ENCODE assay signal across 18 cellular contexts in genomic region chr1:216032284-216032683, GRCh38.
DNase-seq lines count a peak whose midpoint lies in the region; ATAC-seq, FAIRE-seq and TF ChIP-seq lines count a peak whose summit lies in the region.
"Had no signal": no experiment of that assay in that cellular context is flagged by ENCODE, and none has a peak within 500 bp of the region (broad histone marks: within the 10 kb centered on the region; RNA-seq: fewer than 3 reads in every experiment).

No MANE protein-coding gene starts in this region.

- no peaks in the 10 kb centered on the region for H3K79me2 ChIP-seq in astrocyte (ENCODE audit: insufficient read depth, low read length)

- no peaks in the 10 kb centered on the region for H4K20me1 ChIP-seq in astrocyte (ENCODE audit: insufficient read depth, low read length)

- no peak overlapping the region for H3K4ac ChIP-seq in neuronal stem cell (ENCODE audit: low read length)

- H3K4me2 ChIP-seq in astrocyte (ENCODE audit: low read length) (no peak overlapping the region), neuronal stem cell (ENCODE audit: insufficient read depth, low read length, poor library complexity, severe bottlenecking) (no peak overlapping the region)

- H3K4me3 ChIP-seq in astrocyte (ENCODE audit: insufficient read depth, low read depth, low read length), result no peak overlapping the region
- no peak overlapping the region for H3K4me3 ChIP-seq in ovary
- H3K4me3 ChIP-seq in neuronal stem cell (ENCODE audit: low read length in 2 of 2), result no peak overlapping the region
- H3K4me3 ChIP-seq: Peyer's patch had no signal

- no peaks in the 10 kb centered on the region for H3K27me3 Mint-ChIP-seq in astrocyte (ENCODE audit: low read depth, unreplicated experiment)
- no peaks in the 10 kb centered on the region for H3K27me3 Mint-ChIP-seq in immature natural killer cell (ENCODE audit: low read depth in 3 of 3)

- H4K91ac ChIP-seq in neuronal stem cell (ENCODE audit: low read depth, low read length, poor library complexity), result no peak overlapping the region

- no peak for TF ChIP-seq EP300 in ovary (IDR thresholded peaks at IDR 0.05)

- no peak for TF ChIP-seq POLR2A in ovary (IDR thresholded peaks at IDR 0.05)

- H4K8ac ChIP-seq in neuronal stem cell (ENCODE audit: low read depth, low read length), result no peak overlapping the region

- no peaks in the 10 kb centered on the region for H3K79me1 ChIP-seq in neuronal stem cell (ENCODE audit: low read depth, low read length)

- H3K4me3 Mint-ChIP-seq in astrocyte (ENCODE audit: unreplicated experiment), result no peak overlapping the region
- no peak overlapping the region for H3K4me3 Mint-ChIP-seq in immature natural killer cell
- H3K4me3 Mint-ChIP-seq: CD8-positive, alpha-beta T cell; T-helper 1 cell treated with Interleukin-12 subunit alpha and Interleukin-12 subunit beta and Interleukin-4 antibody, amounts not matched to agents 30 μg/mL and 1 μg/mL, for 36 hours had no signal

- peak overlapping the region; percentile 81 for H3K27ac Mint-ChIP-seq in astrocyte (ENCODE audit: unreplicated experiment)
- no peak overlapping the region for H3K27ac Mint-ChIP-seq in immature natural killer cell
- H3K27ac Mint-ChIP-seq: CD8-positive, alpha-beta T cell; T-helper 1 cell treated with Interleukin-12 subunit alpha and Interleukin-12 subunit beta and Interleukin-4 antibody, amounts not matched to agents 30 μg/mL and 1 μg/mL, for 36 hours had no signal

- H3K4me1 ChIP-seq in astrocyte (ENCODE audit: insufficient read depth, low read length), result no peaks in the 10 kb centered on the region
- H3K4me1 ChIP-seq in ovary (ENCODE audit: insufficient read depth), result no peaks in the 10 kb centered on the region
- H3K4me1 ChIP-seq in neuronal stem cell (ENCODE audit: control insufficient read depth in 2 of 2, insufficient read depth in 1 of 2, low read depth in 1 of 2, low read length in 2 of 2), result no peaks in the 10 kb centered on the region
- H3K4me1 ChIP-seq: Peyer's patch had no signal

- no peak overlapping the region for H3K18ac ChIP-seq in neuronal stem cell (ENCODE audit: low read length)

- H3K36me3 ChIP-seq in astrocyte (ENCODE audit: insufficient read depth, low read length) (no peaks in the 10 kb centered on the region), ovary (no peaks in the 10 kb centered on the region), neuronal stem cell (replicated peaks in 1 of 2; ENCODE audit: control insufficient read depth in 2 of 2, insufficient read depth in 2 of 2, low read length in 2 of 2) (no peaks in the 10 kb centered on the region)
- H3K36me3 ChIP-seq: Peyer's patch had no signal

- 53 to 73% (median 70%) methylated on average over 1 of the region's 1 CpG for WGBS in ovary, 3 donors
- no CpG with 5 or more reads among the region's 1 CpG for WGBS in neuronal stem cell (ENCODE audit: extremely low coverage in 2 of 2, insufficient read length in 2 of 2, insufficient replicate concordance in 1 of 2), 2 donors

- no peak overlapping the region for H2BK12ac ChIP-seq in neuronal stem cell (ENCODE audit: low read length)

- no peak overlapping the region for H2AK5ac ChIP-seq in neuronal stem cell (ENCODE audit: low read depth, low read length)

- H3K36me3 Mint-ChIP-seq in astrocyte (ENCODE audit: low read depth, unreplicated experiment), result no peaks in the 10 kb centered on the region
- H3K36me3 Mint-ChIP-seq in immature natural killer cell, result peaks cover 0 to 3% (median 0%) of the 10 kb centered on the region in 3 donors
- H3K36me3 Mint-ChIP-seq: CD8-positive, alpha-beta T cell had no signal

- no peaks in the 10 kb centered on the region for H3K9me3 ChIP-seq in astrocyte (ENCODE audit: insufficient read depth, low read depth, low read length)
- no peaks in the 10 kb centered on the region for H3K9me3 ChIP-seq in ovary
- no peaks in the 10 kb centered on the region for H3K9me3 ChIP-seq in neuronal stem cell (replicated peaks in 1 of 2; ENCODE audit: control insufficient read depth in 2 of 2, insufficient read depth in 1 of 2, low read depth in 1 of 2, low read length in 2 of 2)
- H3K9me3 ChIP-seq: Peyer's patch had no signal

- H3K27ac ChIP-seq in astrocyte (ENCODE audit: low read depth, low read length) (no peak overlapping the region), ovary (no peak overlapping the region), neuronal stem cell (replicated peaks; ENCODE audit: low read length) (no peak overlapping the region)
- H3K27ac ChIP-seq: Peyer's patch had no signal

- no peak for TF ChIP-seq CTCF in astrocyte (IDR thresholded peaks at IDR 0.05; ENCODE audit: insufficient read depth, low read depth, low read length)
- no peak for TF ChIP-seq CTCF in ovary (IDR thresholded peaks at IDR 0.05)

- H3K9ac ChIP-seq in astrocyte (ENCODE audit: low read length), result no peak overlapping the region
- no peak overlapping the region for H3K9ac ChIP-seq in neuronal stem cell (ENCODE audit: low read depth, low read length, poor library complexity)

- H2AFZ ChIP-seq in astrocyte (ENCODE audit: low read depth, low read length) (no peak overlapping the region), neuronal stem cell (ENCODE audit: low read length) (no peak overlapping the region)

- no peak overlapping the region for H2BK15ac ChIP-seq in neuronal stem cell (ENCODE audit: low read length)

- no peak for FAIRE-seq in astrocyte (lab: Jason Lieb, UNC)
- FAIRE-seq: GM19239, H54 had no signal

- DNase-seq in astrocyte (ENCODE audit: low read depth) (no peak), NCI-H524 (lab: John Stamatoyannopoulos, UW) (no peak), immature natural killer cell (no peak), ovary (no peak), neuronal stem cell (ENCODE audit: low spot score) (no peak)
- DNase-seq: CD8-positive, alpha-beta T cell; Kasumi-1; NCI-H1105 treated with DMSO at 0.1 percent for 48 hours; NCI-H2029; NCI-H510A treated with DMSO at 0.1 percent for 48 hours; Peyer's patch; SHP77 had no signal

- peak; percentile 55 for ATAC-seq in GM18907 (IDR thresholded peaks at IDR 0.05; ENCODE audit: unreplicated experiment)
- ATAC-seq in HG02852 (IDR thresholded peaks at IDR 0.05; ENCODE audit: unreplicated experiment), result peak; percentile 41
- ATAC-seq: CD8-positive, alpha-beta T cell; SK-N-SH treated with all-trans-retinoic acid at 6 μM for 48 hours had no signal

- H2BK5ac ChIP-seq in neuronal stem cell (ENCODE audit: low read length), result no peak overlapping the region

- no peak overlapping the region for H3K14ac ChIP-seq in neuronal stem cell (ENCODE audit: low read length)

- H3K9me3 Mint-ChIP-seq in astrocyte (ENCODE audit: unreplicated experiment), result no peaks in the 10 kb centered on the region
- peaks cover 0 to 31% (median 7%) of the 10 kb centered on the region in 6 donors for H3K9me3 Mint-ChIP-seq in immature natural killer cell
- H3K9me3 Mint-ChIP-seq: T-helper 1 cell treated with Interleukin-12 subunit alpha and Interleukin-12 subunit beta and Interleukin-4 antibody, amounts not matched to agents 30 μg/mL and 1 μg/mL, for 36 hours had no signal

- no peak overlapping the region for H2BK120ac ChIP-seq in neuronal stem cell (ENCODE audit: low read depth, low read length)

- H3K27me3 ChIP-seq in astrocyte (ENCODE audit: insufficient read depth, low read length), result no peaks in the 10 kb centered on the region
- no peaks in the 10 kb centered on the region for H3K27me3 ChIP-seq in ovary
- no peaks in the 10 kb centered on the region for H3K27me3 ChIP-seq in neuronal stem cell (ENCODE audit: control insufficient read depth in 3 of 3, insufficient read depth in 3 of 3, low read depth in 1 of 3, low read length in 3 of 3)
- H3K27me3 ChIP-seq: Peyer's patch had no signal

- peaks cover 20% of the 10 kb centered on the region for H3K4me1 Mint-ChIP-seq in astrocyte (ENCODE audit: low read depth, unreplicated experiment)
- no peaks in the 10 kb centered on the region for H3K4me1 Mint-ChIP-seq in immature natural killer cell

- intact Hi-C loops in ovary (cut with DNase I), result no loop called here

- no peak overlapping the region for H3K23ac ChIP-seq in neuronal stem cell (ENCODE audit: low read depth, low read length, poor library complexity)
